10 cellular contexts compared by ENCODE assay signal in the genomic region with DNA sequence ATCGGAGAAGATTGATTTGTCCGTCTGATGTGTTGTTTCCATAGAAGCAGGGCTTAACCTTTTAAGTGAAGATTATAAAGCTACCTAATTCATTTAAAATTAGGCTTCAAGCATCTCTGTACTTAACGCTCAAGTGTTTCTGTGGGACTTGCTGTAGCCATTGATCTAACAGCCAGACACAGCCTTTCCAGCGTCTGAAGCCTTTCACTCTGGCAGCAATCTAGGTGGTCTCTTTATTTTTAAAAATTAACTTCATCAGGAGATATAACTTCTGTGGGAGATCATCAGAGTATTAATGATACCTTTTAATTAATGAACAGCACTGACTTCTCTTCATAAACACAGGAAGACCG.
A peak's percentile ranks its signal among the peaks of the same experiment; 100 is the strongest.
DNase-seq lines count a peak whose midpoint lies in the region; ATAC-seq and TF ChIP-seq lines count a peak whose summit lies in the region.
"Had no signal": no experiment of that assay in that cellular context is flagged by ENCODE, and none has a peak within 500 bp of the region (broad histone marks: within the 10 kb centered on the region; RNA-seq: fewer than 3 reads in every experiment).

No MANE protein-coding gene starts in this region.

- H4K20me1 ChIP-seq in BLaER1 treated with 17β-estradiol and CSF1 and Interleukin-3, amounts not matched to agents 10 nM and 100 nM, result peaks cover 0 to 6% (median 0%) of the 10 kb centered on the region in 11 experiments; a peak in 2 of 22 replicates
- no peaks in the 10 kb centered on the region for H4K20me1 ChIP-seq in Loucy (ENCODE audit: insufficient read depth, low read length, poor library complexity, severe bottlenecking)

- H3F3A ChIP-seq in Loucy (ENCODE audit: low read depth), result no peaks in the 10 kb centered on the region

- H3K36me3 ChIP-seq in BLaER1 treated with 17β-estradiol and CSF1 and Interleukin-3, amounts not matched to agents 10 nM and 100 nM, result no peaks in the 10 kb centered on the region
- H3K36me3 ChIP-seq in Loucy (ENCODE audit: insufficient read depth, low read length), result no peaks in the 10 kb centered on the region
- H3K36me3 ChIP-seq: pancreas had no signal

- no peaks in the 10 kb centered on the region for H3K79me2 ChIP-seq in Loucy (ENCODE audit: insufficient read depth, low read length)

- peaks cover 24 to 37% (median 32%) of the 10 kb centered on the region in 11 experiments for H3K27me3 ChIP-seq in BLaER1 treated with 17β-estradiol and CSF1 and Interleukin-3, amounts not matched to agents 10 nM and 100 nM
- peaks cover 5% of the 10 kb centered on the region for H3K27me3 ChIP-seq in Loucy (ENCODE audit: insufficient read depth, low read length, poor library complexity, severe bottlenecking)
- H3K27me3 ChIP-seq: pancreas, testis had no signal

- peak overlapping the region in 3 of 5 experiments; percentile 38 to 54 (median 51) for H3K27ac Mint-ChIP-seq in brain
- H3K27ac Mint-ChIP-seq in nephron progenitor cell, result no peak overlapping the region

- H3K4me2 ChIP-seq in BLaER1 treated with 17β-estradiol and CSF1 and Interleukin-3, amounts not matched to agents 10 nM and 100 nM, result peak overlapping the region; percentile 71 to 92 (median 84)
- H3K4me2 ChIP-seq in Loucy (ENCODE audit: low read depth, low read length, poor library complexity, severe bottlenecking), result peak overlapping the region; percentile 77

- H3K9me2 ChIP-seq in Loucy (replicated peaks; ENCODE audit: low read depth, low read length), result no peaks in the 10 kb centered on the region

- no peak overlapping the region for H3K27ac ChIP-seq in BLaER1 treated with 17β-estradiol and CSF1 and Interleukin-3, amounts not matched to agents 10 nM and 100 nM
- H3K27ac ChIP-seq: pancreas, testis had no signal

- peak overlapping the region; percentile 53; the same call in 1 of the 2 replicates for H2AFZ ChIP-seq in Loucy (ENCODE audit: low read length)

- peaks cover 6% of the 10 kb centered on the region for H3K36me3 Mint-ChIP-seq in brain
- peaks cover 8% of the 10 kb centered on the region for H3K36me3 Mint-ChIP-seq in nephron progenitor cell (ENCODE audit: low read depth)

- H3K27me3 Mint-ChIP-seq in brain (peaks cover 16% of the 10 kb centered on the region), nephron progenitor cell (ENCODE audit: low read depth, poor library complexity) (peaks cover 48% of the 10 kb centered on the region)

- DNase-seq in nephron progenitor cell, result no peak
- DNase-seq in activated CD8-positive, alpha-beta memory T cell treated with anti-CD3 and anti-CD28 coated beads, Interleukin-2, amount 50 U/mL, for 4 hours, result no peak
- no peak for DNase-seq in activated gamma-delta T cell (lab: John Stamatoyannopoulos, UW)

- peaks cover 32% of the 10 kb centered on the region for H3K4me1 Mint-ChIP-seq in brain
- H3K4me1 Mint-ChIP-seq in nephron progenitor cell, result peaks cover 64% of the 10 kb centered on the region

- H3K9ac ChIP-seq in BLaER1 treated with 17β-estradiol and CSF1 and Interleukin-3, amounts not matched to agents 10 nM and 100 nM, result peak overlapping the region in 2 of 11 experiments; percentile 26 to 48; a peak in 2 of 22 replicates
- H3K9ac ChIP-seq in Loucy (ENCODE audit: low read depth, low read length, poor library complexity, severe bottlenecking), result no peak overlapping the region

- TF ChIP-seq CTCF in Loucy (conservative IDR thresholded peaks at IDR 0.05; ENCODE audit: low read length) (no peak), brain (conservative IDR thresholded peaks at IDR 0.05) (peak; percentile 1 to 21), nephron progenitor cell (IDR thresholded peaks at IDR 0.05) (peak; percentile 32)

- H3K4me3 Mint-ChIP-seq in brain (peak overlapping the region; percentile 54 to 81 (median 78)), nephron progenitor cell (peak overlapping the region; percentile 79)

- peaks cover 7 to 13% (median 11%) of the 10 kb centered on the region in 10 experiments; a peak in 18 of 20 replicates for H3K4me1 ChIP-seq in BLaER1 treated with 17β-estradiol and CSF1 and Interleukin-3, amounts not matched to agents 10 nM and 100 nM
- no peaks in the 10 kb centered on the region for H3K4me1 ChIP-seq in Loucy (ENCODE audit: insufficient read depth, low read length, poor library complexity, severe bottlenecking)

- H3K4me3 ChIP-seq in BLaER1 treated with 17β-estradiol and CSF1 and Interleukin-3, amounts not matched to agents 10 nM and 100 nM, result peak overlapping the region in 7 of 10 experiments; percentile 37 to 63 (median 48); a peak in 10 of 20 replicates
- H3K4me3 ChIP-seq in Loucy (ENCODE audit: low read length, poor library complexity, severe bottlenecking), result peak overlapping the region; percentile 54

- H3K9me3 Mint-ChIP-seq in brain (peaks cover 0 to 3% (median 0%) of the 10 kb centered on the region in 5 experiments), nephron progenitor cell (no peaks in the 10 kb centered on the region)

- ATAC-seq in GM19463 (IDR thresholded peaks at IDR 0.05; ENCODE audit: unreplicated experiment) (no peak), GM19395 (IDR thresholded peaks at IDR 0.05; ENCODE audit: unreplicated experiment) (no peak)

- H3K9me3 ChIP-seq in BLaER1 treated with 17β-estradiol and CSF1 and Interleukin-3, amounts not matched to agents 10 nM and 100 nM (replicated peaks in 1 of 11), result no peaks in the 10 kb centered on the region
- H3K9me3 ChIP-seq in Loucy (ENCODE audit: insufficient read depth, low read depth, low read length), result no peaks in the 10 kb centered on the region
- H3K9me3 ChIP-seq: pancreas, testis had no signal
